1 cellular context compared by ENCODE assay signal in genomic region chr19:3365093-3365446, GRCh38.
TF ChIP-seq lines count a peak whose summit lies in the region.

No MANE protein-coding gene starts in this region.

TF ChIP-seq in H1, 55 proteins besides CTCF, POLR2A, EP300 and RAD21 (continued from another document):
- TF ChIP-seq ATF2 (IDR thresholded peaks at IDR 0.05; ENCODE audit: low read length) (no peak), SUZ12 (IDR thresholded peaks at IDR 0.05; ENCODE audit: low read length) (peak; percentile 8; the same call in 1 of the 2 replicates), YY1 (IDR thresholded peaks at IDR 0.05; ENCODE audit: low read depth, low read length) (no peak), RNF2 (IDR thresholded peaks at IDR 0.05; ENCODE audit: borderline replicate concordance, low read depth, low read length, missing control alignments, poor library complexity, severe bottlenecking) (peak; percentile 55), EGR1 (IDR thresholded peaks at IDR 0.05; ENCODE audit: borderline replicate concordance, low read depth, low read length) (no peak), CTBP2 (IDR thresholded peaks at IDR 0.05; ENCODE audit: borderline replicate concordance, insufficient read depth, insufficient read length, low read length) (peak; percentile 36), CREB1 (IDR thresholded peaks at IDR 0.05) (no peak), SIN3A (conservative IDR thresholded peaks at IDR 0.05 in 1 of 2, IDR thresholded peaks at IDR 0.05 in 1 of 2; ENCODE audit: low read depth in 1 of 2, low read length in 2 of 2) (no peak), JUND (IDR thresholded peaks at IDR 0.05; ENCODE audit: low read length) (no peak), BACH1 (IDR thresholded peaks at IDR 0.05; ENCODE audit: low read length) (no peak), SAP30 (IDR thresholded peaks at IDR 0.05; ENCODE audit: insufficient read depth, insufficient replicate concordance, low read length) (no peak), PHF8 (conservative IDR thresholded peaks at IDR 0.05; ENCODE audit: low read depth, low read length) (no peak), RFX5 (IDR thresholded peaks at IDR 0.05; ENCODE audit: borderline replicate concordance, low read depth, low read length) (no peak), MAFK (IDR thresholded peaks at IDR 0.05; ENCODE audit: low read depth, low read length) (no peak)
